1 cellular context compared by ENCODE assay signal in genomic region chr19:44698492-44699201, GRCh38.
TF ChIP-seq lines count a peak whose summit lies in the region.

CEACAM16 (plus strand) TSS chr19:44699151; CDS start chr19:44701457, 2,306 bp downstream.

TF ChIP-seq in GM23338, 12 proteins besides CTCF, POLR2A, EP300 and RAD21 (continued from another document):
- TF ChIP-seq ZNF462 (CRISPR knock-in tag; IDR thresholded peaks at IDR 0.05) (no peak), CREB1 (CRISPR knock-in tag; IDR thresholded peaks at IDR 0.05; ENCODE audit: low read depth) (no peak), POLR2AphosphoS5 (IDR thresholded peaks at IDR 0.05; ENCODE audit: low read depth) (no peak), EZH2 (IDR thresholded peaks at IDR 0.05; ENCODE audit: low read depth, unreplicated experiment) (no peak), STAT1 (IDR thresholded peaks at IDR 0.05; ENCODE audit: unreplicated experiment) (no peak), REST (IDR thresholded peaks at IDR 0.05; ENCODE audit: unreplicated experiment) (no peak), NANOG (IDR thresholded peaks at IDR 0.05; ENCODE audit: borderline replicate concordance) (no peak), ETS1 (IDR thresholded peaks at IDR 0.05) (no peak), ZNF331 (CRISPR knock-in tag; IDR thresholded peaks at IDR 0.05; ENCODE audit: low read depth) (no peak)
